In the genomic region with DNA sequence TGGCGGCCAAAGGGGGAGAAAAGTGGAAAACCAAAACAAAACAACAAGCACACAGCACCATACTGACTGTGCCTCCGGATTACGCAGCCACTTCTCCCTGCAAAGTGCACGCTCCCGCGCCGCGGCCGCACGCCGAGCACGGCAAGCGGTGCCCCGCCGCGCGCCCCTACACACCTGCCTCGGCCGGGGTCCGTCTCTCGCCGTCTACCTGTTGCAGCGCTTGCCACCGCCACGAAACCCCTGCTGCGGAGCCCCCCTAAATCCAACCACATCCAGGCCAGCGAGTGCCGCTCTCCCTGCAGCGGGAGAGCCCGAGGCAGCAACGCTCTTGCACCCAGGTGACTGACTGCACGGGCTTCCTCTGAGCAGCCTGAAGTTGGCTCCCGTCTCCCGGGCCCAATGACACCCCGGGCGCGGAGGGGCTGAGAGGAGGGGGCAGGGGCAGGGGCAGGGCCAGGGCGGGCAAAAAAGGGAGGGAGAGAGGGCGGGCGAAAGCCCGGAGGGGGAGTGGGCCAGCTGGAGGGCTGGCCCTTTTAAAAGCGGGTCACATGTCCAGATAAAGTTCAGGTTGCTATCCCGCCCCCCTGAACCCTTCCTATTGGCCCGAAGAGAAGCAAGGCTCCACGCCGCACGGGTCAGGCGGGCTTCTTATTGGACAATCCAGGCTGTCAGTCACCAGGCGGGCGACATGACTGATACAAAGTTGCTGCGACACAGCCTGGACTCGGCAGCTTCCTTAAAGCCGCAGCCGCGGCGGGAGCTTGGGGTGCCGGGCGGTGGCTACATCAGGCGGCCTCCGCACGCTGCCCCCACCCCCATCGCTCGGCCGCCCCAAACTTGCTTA, we compare ENCODE assay signal across 8 cellular contexts. TPM values are rescaled to one million over a fixed set of nuclear protein-coding genes. Genes with fewer than 3 reads are reported as not detected.
DNase-seq lines count a peak whose midpoint lies in the region; ATAC-seq, FAIRE-seq and TF ChIP-seq lines count a peak whose summit lies in the region.

A gene (minus strand): TSS at position 429 of the 844 bp plus-strand sequence.

- peaks cover 2% of the 10 kb centered on the region for H3K27me3 Mint-ChIP-seq in activated B cell treated with CpG ODN at 0.5 μM for 24 hours

- peak within 1 kb of the TSS; percentile 72 for H3K4me3 ChIP-seq in AG04449 (ENCODE audit: low read depth, low read length)
- H3K4me3 ChIP-seq in small intestine (ENCODE audit: low read depth in 1 of 2, low read length in 2 of 2): peak within 1 kb of the TSS; percentile 85 to 94

- 0% methylated on average over 58 to 64 of the region's 64 CpGs for WGBS in small intestine, 3 donors

- ATAC-seq in GM18870 (IDR thresholded peaks at IDR 0.05; ENCODE audit: unreplicated experiment): peak; percentile 99
- ATAC-seq in HG03108 (IDR thresholded peaks at IDR 0.05; ENCODE audit: unreplicated experiment): peak; percentile 98
- peak; percentile 83 for ATAC-seq in activated B cell treated with CpG ODN at 0.5 μM for 24 hours (ENCODE audit: low read depth)

- intact Hi-C loops in activated B cell treated with CpG ODN at 0.5 μM for 24 hours (cut with micrococcal nuclease): loop anchor here (1.0 to 5.0 kb wide), 4 partner anchors 385 to 1640 kb away; a partner anchor contains a TSS

- peaks cover 5% of the 10 kb centered on the region for H3K36me3 Mint-ChIP-seq in activated B cell treated with CpG ODN at 0.5 μM for 24 hours (ENCODE audit: low read depth)

- H3K36me3 ChIP-seq in small intestine (ENCODE audit: control insufficient read depth in 2 of 2, insufficient read depth in 2 of 2, low read length in 2 of 2): no peaks in the 10 kb centered on the region

- no peak for FAIRE-seq in small intestine (lab: Jason Lieb, UNC)

- peaks cover 33% of the 10 kb centered on the region for H3K4me1 Mint-ChIP-seq in activated B cell treated with CpG ODN at 0.5 μM for 24 hours

- peak within 1 kb of the TSS; percentile 97 for H3K27ac Mint-ChIP-seq in activated B cell treated with CpG ODN at 0.5 μM for 24 hours

- CTCF ChIA-PET in AG04449 (lab: Yijun Ruan, JAX) (no interaction called here), activated B cell treated with CpG ODN at 0.5 μM for 24 hours (lab: Charles Lee) (no interaction called here)

- DNase-seq in AG04449 (ENCODE audit: low read depth, low spot score) (peak; percentile 76), NCI-H2196 treated with DMSO at 0.1 percent for 48 hours (lab: John Stamatoyannopoulos, UW; ENCODE audit: unreplicated experiment) (peak; percentile 72), activated B cell treated with CpG ODN at 0.5 μM for 24 hours (peak; percentile 81), iPS-NIHi7 (ENCODE audit: extremely low spot score) (peak; percentile 98), small intestine (peak; percentile 100)
- DNase-seq in central memory CD4-positive, alpha-beta T cell: peak; percentile 98

- peak within 1 kb of the TSS; percentile 95 to 97 for H3K27ac ChIP-seq in small intestine (ENCODE audit: low read depth in 1 of 2, low read length in 1 of 2)

- H3K4me1 ChIP-seq in small intestine (ENCODE audit: control insufficient read depth in 2 of 2, insufficient read depth in 1 of 2, low read depth in 1 of 2, low read length in 1 of 2): no peaks in the 10 kb centered on the region

- no peaks in the 10 kb centered on the region for H3K9me3 ChIP-seq in small intestine (ENCODE audit: control insufficient read depth, low read depth)

- H3K9me3 Mint-ChIP-seq in activated B cell treated with CpG ODN at 0.5 μM for 24 hours: no peaks in the 10 kb centered on the region

- H3K27me3 ChIP-seq in small intestine (ENCODE audit: control insufficient read depth in 2 of 2, insufficient read depth in 2 of 2, low read length in 2 of 2): no peaks in the 10 kb centered on the region

- H3K4me3 Mint-ChIP-seq in activated B cell treated with CpG ODN at 0.5 μM for 24 hours: peak within 1 kb of the TSS; percentile 92

- POLR2A ChIA-PET in AG04449 (lab: Yijun Ruan, JAX): no interaction called here
- POLR2A ChIA-PET in activated B cell treated with CpG ODN at 0.5 μM for 24 hours (lab: Charles Lee): interaction anchor here (0.6 to 2.4 kb wide), 11 partner anchors 9 to 837 kb away, joined by 3 to 12 read pairs (median 4); a partner anchor contains a TSS

- TF ChIP-seq CTCF in AG04449 (IDR thresholded peaks at IDR 0.05; ENCODE audit: insufficient read depth, low read length, missing control alignments): no peak
- no peak for TF ChIP-seq CTCF in activated B cell treated with CpG ODN at 0.5 μM for 24 hours (IDR thresholded peaks at IDR 0.05)

RNA-seq across cellular contexts. Expression of the gene that starts here (rescaled TPM):
- 3.9 and 4.5 TPM in 2 replicates for total RNA-seq in activated B cell treated with CpG ODN at 0.5 μM for 24 hours
- 10 to 100 TPM in 1 of 3 donors, 1 to 10 TPM in 2; 6.0 to 10.5 (median 8.4) TPM for polyA plus RNA-seq in small intestine

Comparison
In these comparisons a context has a peak if more than half of its experiments do, and no peak if none do; other contexts are left out.
1. Peak in every context shown above with its lines: DNase-seq, ATAC-seq, H3K4me3 ChIP-seq and H3K27ac ChIP-seq.